Comparison of ENCODE assay signal across 1 cellular context in genomic region chr2:157192445-157193423, GRCh38.
TF ChIP-seq lines count a peak whose summit lies in the region.

No MANE protein-coding gene starts in this region.

TF ChIP-seq in HepG2, 621 proteins besides CTCF, POLR2A, EP300 and RAD21 (continued from another document):
- TF ChIP-seq, protein P1, sequence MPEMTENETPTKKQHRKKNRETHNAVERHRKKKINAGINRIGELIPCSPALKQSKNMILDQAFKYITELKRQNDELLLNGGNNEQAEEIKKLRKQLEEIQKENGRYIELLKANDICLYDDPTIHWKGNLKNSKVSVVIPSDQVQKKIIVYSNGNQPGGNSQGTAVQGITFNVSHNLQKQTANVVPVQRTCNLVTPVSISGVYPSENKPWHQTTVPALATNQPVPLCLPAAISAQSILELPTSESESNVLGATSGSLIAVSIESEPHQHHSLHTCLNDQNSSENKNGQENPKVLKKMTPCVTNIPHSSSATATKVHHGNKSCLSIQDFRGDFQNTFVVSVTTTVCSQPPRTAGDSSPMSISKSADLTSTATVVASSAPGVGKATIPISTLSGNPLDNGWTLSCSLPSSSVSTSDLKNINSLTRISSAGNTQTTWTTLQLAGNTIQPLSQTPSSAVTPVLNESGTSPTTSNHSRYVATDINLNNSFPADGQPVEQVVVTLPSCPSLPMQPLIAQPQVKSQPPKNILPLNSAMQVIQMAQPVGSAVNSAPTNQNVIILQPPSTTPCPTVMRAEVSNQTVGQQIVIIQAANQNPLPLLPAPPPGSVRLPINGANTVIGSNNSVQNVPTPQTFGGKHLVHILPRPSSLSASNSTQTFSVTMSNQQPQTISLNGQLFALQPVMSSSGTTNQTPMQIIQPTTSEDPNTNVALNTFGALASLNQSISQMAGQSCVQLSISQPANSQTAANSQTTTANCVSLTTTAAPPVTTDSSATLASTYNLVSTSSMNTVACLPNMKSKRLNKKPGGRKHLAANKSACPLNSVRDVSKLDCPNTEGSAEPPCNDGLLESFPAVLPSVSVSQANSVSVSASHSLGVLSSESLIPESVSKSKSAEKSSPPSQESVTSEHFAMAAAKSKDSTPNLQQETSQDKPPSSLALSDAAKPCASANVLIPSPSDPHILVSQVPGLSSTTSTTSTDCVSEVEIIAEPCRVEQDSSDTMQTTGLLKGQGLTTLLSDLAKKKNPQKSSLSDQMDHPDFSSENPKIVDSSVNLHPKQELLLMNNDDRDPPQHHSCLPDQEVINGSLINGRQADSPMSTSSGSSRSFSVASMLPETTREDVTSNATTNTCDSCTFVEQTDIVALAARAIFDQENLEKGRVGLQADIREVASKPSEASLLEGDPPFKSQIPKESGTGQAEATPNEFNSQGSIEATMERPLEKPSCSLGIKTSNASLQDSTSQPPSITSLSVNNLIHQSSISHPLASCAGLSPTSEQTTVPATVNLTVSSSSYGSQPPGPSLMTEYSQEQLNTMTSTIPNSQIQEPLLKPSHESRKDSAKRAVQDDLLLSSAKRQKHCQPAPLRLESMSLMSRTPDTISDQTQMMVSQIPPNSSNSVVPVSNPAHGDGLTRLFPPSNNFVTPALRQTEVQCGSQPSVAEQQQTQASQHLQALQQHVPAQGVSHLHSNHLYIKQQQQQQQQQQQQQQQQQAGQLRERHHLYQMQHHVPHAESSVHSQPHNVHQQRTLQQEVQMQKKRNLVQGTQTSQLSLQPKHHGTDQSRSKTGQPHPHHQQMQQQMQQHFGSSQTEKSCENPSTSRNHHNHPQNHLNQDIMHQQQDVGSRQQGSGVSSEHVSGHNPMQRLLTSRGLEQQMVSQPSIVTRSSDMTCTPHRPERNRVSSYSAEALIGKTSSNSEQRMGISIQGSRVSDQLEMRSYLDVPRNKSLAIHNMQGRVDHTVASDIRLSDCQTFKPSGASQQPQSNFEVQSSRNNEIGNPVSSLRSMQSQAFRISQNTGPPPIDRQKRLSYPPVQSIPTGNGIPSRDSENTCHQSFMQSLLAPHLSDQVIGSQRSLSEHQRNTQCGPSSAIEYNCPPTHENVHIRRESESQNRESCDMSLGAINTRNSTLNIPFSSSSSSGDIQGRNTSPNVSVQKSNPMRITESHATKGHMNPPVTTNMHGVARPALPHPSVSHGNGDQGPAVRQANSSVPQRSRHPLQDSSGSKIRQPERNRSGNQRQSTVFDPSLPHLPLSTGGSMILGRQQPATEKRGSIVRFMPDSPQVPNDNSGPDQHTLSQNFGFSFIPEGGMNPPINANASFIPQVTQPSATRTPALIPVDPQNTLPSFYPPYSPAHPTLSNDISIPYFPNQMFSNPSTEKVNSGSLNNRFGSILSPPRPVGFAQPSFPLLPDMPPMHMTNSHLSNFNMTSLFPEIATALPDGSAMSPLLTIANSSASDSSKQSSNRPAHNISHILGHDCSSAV (CRISPR knock-in tag; IDR thresholded peaks at IDR 0.05; ENCODE audit: borderline replicate concordance) = no peak
- TF ChIP-seq SOX5 (CRISPR knock-in tag; IDR thresholded peaks at IDR 0.05; ENCODE audit: borderline replicate concordance) (no peak), USF2 (IDR thresholded peaks at IDR 0.05; ENCODE audit: low read depth, low read length) (no peak), USF2 (CRISPR knock-in tag; IDR thresholded peaks at IDR 0.05; ENCODE audit: borderline replicate concordance) (no peak), ARID2 (CRISPR knock-in tag; IDR thresholded peaks at IDR 0.05; ENCODE audit: borderline replicate concordance) (no peak), AGO1 (IDR thresholded peaks at IDR 0.05; ENCODE audit: low read depth, low read length, poor library complexity, severe bottlenecking) (no peak), ZFP62 (CRISPR knock-in tag; IDR thresholded peaks at IDR 0.05) (no peak), XRCC5 (optimal IDR thresholded peaks at IDR 0.05; ENCODE audit: low read length) (no peak), ZNF24 (IDR thresholded peaks at IDR 0.05) (no peak), ZNF564 (CRISPR knock-in tag; IDR thresholded peaks at IDR 0.05) (no peak)
